ENCODE assay signal across 11 cellular contexts in the genomic region with DNA sequence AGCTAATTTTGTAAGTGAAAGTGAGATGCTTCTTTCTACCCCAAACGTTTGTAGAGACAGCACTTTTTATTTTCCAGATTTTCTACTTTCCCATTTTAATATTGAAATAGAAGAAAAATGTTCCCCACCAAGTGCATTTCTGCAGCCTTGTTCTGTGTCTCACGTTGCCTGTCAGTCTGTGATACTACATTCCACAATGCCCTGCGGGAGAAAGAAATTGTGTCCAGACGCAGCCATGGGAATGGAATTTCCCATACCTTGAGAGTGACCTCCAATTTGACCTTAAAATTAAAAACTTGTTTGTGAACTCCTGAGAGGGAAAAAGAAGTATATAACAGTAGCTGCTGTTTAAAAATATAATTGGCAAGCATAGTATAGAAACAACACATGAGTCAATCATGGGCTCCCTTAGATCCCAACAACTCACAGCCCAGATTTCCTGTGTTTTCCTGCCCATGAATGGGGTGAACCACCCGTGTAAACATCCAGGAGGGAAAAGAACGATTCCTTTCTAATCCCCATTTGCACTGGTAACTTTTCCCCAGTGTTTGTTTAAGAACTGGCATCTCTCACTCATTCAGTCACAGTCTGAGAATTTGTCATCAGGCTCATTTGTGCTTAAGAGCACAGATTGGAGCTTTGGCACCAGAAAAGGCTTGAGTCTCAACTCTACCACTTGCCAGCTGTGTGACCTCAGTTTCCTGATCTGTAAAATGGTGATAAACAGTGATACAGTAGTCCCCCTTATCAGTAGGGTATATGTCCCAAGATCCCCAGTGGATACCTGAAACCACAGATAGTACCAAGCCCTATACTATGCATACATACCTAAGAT.
DNase-seq lines count a peak whose midpoint lies in the region; ATAC-seq lines count a peak whose summit lies in the region.
"Had no signal": no experiment of that assay in that cellular context is flagged by ENCODE, and none has a peak within 500 bp of the region (broad histone marks: within the 10 kb centered on the region; RNA-seq: fewer than 3 reads in every experiment).

No MANE protein-coding gene starts in this region.

- intact Hi-C loops in right cardiac atrium (cut with DNase I), result no loop called here
- intact Hi-C loops in activated T-helper 2 cell treated with anti-CD3 and anti-CD28 coated beads, Interferon-gamma antibody, Interleukin-2, Interleukin-4, amounts not matched to agents 10 μg/mL and 5 μg/mL and 100 μg/mL, durations not matched to agents 14 hours and 24 hours and 36 hours (cut with micrococcal nuclease), result no loop called here

- no peak overlapping the region for H3K4me3 Mint-ChIP-seq in activated T-helper 2 cell treated with anti-CD3 and anti-CD28 coated beads, Interferon-gamma antibody, Interleukin-2, Interleukin-4, amounts not matched to agents 10 μg/mL and 5 μg/mL and 100 μg/mL, durations not matched to agents 14 hours and 24 hours and 36 hours (ENCODE audit: low read depth)

- H3K27me3 ChIP-seq in right cardiac atrium (ENCODE audit: control insufficient read depth, insufficient read depth), result no peaks in the 10 kb centered on the region

- no peaks in the 10 kb centered on the region for H3K27me3 Mint-ChIP-seq in activated T-helper 2 cell treated with anti-CD3 and anti-CD28 coated beads, Interferon-gamma antibody, Interleukin-2, Interleukin-4, amounts not matched to agents 10 μg/mL and 5 μg/mL and 100 μg/mL, durations not matched to agents 14 hours and 24 hours and 36 hours (ENCODE audit: low read depth)

- 16% methylated on average over 6 of the region's 6 CpGs for WGBS in right cardiac atrium

- peak; percentile 33 for ATAC-seq in GM18517 (IDR thresholded peaks at IDR 0.05; ENCODE audit: unreplicated experiment)
- peak; percentile 33 for ATAC-seq in GM21526 (IDR thresholded peaks at IDR 0.05; ENCODE audit: low FRiP score, unreplicated experiment)
- ATAC-seq in HG03135 (IDR thresholded peaks at IDR 0.05; ENCODE audit: unreplicated experiment), result peak; percentile 38
- no peak for ATAC-seq in right cardiac atrium

- H3K9me3 Mint-ChIP-seq in activated T-helper 2 cell treated with anti-CD3 and anti-CD28 coated beads, Interferon-gamma antibody, Interleukin-2, Interleukin-4, amounts not matched to agents 10 μg/mL and 5 μg/mL and 100 μg/mL, durations not matched to agents 14 hours and 24 hours and 36 hours, result no peaks in the 10 kb centered on the region

- H3K4me3 ChIP-seq in right cardiac atrium (ENCODE audit: low read length), result no peak overlapping the region

- no peaks in the 10 kb centered on the region for H3K4me1 Mint-ChIP-seq in activated T-helper 2 cell treated with anti-CD3 and anti-CD28 coated beads, Interferon-gamma antibody, Interleukin-2, Interleukin-4, amounts not matched to agents 10 μg/mL and 5 μg/mL and 100 μg/mL, durations not matched to agents 14 hours and 24 hours and 36 hours (ENCODE audit: low read depth)

- H3K9me3 ChIP-seq in right cardiac atrium (ENCODE audit: control insufficient read depth, low read length), result no peaks in the 10 kb centered on the region

- H3K27ac Mint-ChIP-seq in activated T-helper 2 cell treated with anti-CD3 and anti-CD28 coated beads, Interferon-gamma antibody, Interleukin-2, Interleukin-4, amounts not matched to agents 10 μg/mL and 5 μg/mL and 100 μg/mL, durations not matched to agents 14 hours and 24 hours and 36 hours, result no peak overlapping the region

- DNase-seq in dermis blood vessel endothelial cell, result peak; percentile 95
- DNase-seq in SKM-1 treated with dmso at 0.1 percent for 144 hours (lab: John Stamatoyannopoulos, UW; ENCODE audit: unreplicated experiment), result no peak
- no peak for DNase-seq in right cardiac atrium
- no peak for DNase-seq in activated T-helper 2 cell treated with anti-CD3 and anti-CD28 coated beads, Interferon-gamma antibody, Interleukin-2, Interleukin-4, amounts not matched to agents 10 μg/mL and 5 μg/mL and 100 μg/mL, durations not matched to agents 14 hours and 24 hours and 36 hours (ENCODE audit: low spot score)
- DNase-seq in T1000 (lab: John Stamatoyannopoulos, UW), result no peak
- DNase-seq: mesenchymal stem cell, Right ventricle myocardium superior had no signal

- no peaks in the 10 kb centered on the region for H3K4me1 ChIP-seq in right cardiac atrium (ENCODE audit: control insufficient read depth, insufficient read depth, low read length)

- H3K36me3 Mint-ChIP-seq in activated T-helper 2 cell treated with anti-CD3 and anti-CD28 coated beads, Interferon-gamma antibody, Interleukin-2, Interleukin-4, amounts not matched to agents 10 μg/mL and 5 μg/mL and 100 μg/mL, durations not matched to agents 14 hours and 24 hours and 36 hours (ENCODE audit: low read depth), result no peaks in the 10 kb centered on the region
- H3K36me3 Mint-ChIP-seq: brain had no signal

- no peak overlapping the region for H3K27ac ChIP-seq in right cardiac atrium (ENCODE audit: low read length)

Comparison
In these comparisons a context has a peak if more than half of its experiments do, and no peak if none do; other contexts are left out.
1. ATAC-seq: peak in GM18517 (single experiment), GM21526 (single experiment) and HG03135 (single experiment); none in right cardiac atrium (0 of 2).